In genomic region chr7:142357953-142358520, GRCh38 we compare ENCODE assay signal across 7 cellular contexts.
DNase-seq lines count a peak whose midpoint lies in the region; ATAC-seq and TF ChIP-seq lines count a peak whose summit lies in the region.

No MANE protein-coding gene starts in this region.

- no peak overlapping the region for H3K4me3 ChIP-seq in astrocyte of the cerebellum (ENCODE audit: low read depth, low read length)

- in situ Hi-C loops in astrocyte of the cerebellum (cut with HindIII; ENCODE audit: low sequenced_read_pairs), result no loop called here

- DNase-seq in EL (peak; percentile 75), NCI-H69 (lab: John Stamatoyannopoulos, UW) (peak; percentile 85), astrocyte of the cerebellum (ENCODE audit: low read depth) (peak; percentile 78), iPS-NIHi11 (ENCODE audit: low spot score) (peak; percentile 65)
- peak; percentile 26 for DNase-seq in stimulated activated naive CD8-positive, alpha-beta T cell treated with anti-CD3 and anti-CD28 coated beads, Interleukin-15, Interleukin-2, amounts not matched to agents 100 U/mL and 50 U/mL, for 24 hours

- TF ChIP-seq CTCF in astrocyte of the cerebellum (IDR thresholded peaks at IDR 0.05; ENCODE audit: low read depth, low read length, missing control alignments), result peak; percentile 89

- peak; percentile 88 for ATAC-seq in GM19372 (IDR thresholded peaks at IDR 0.05; ENCODE audit: low read depth, unreplicated experiment)
- ATAC-seq in HG03342 (IDR thresholded peaks at IDR 0.05; ENCODE audit: unreplicated experiment), result peak; percentile 95
- peak; percentile 78 for ATAC-seq in stimulated activated naive CD8-positive, alpha-beta T cell treated with anti-CD3 and anti-CD28 coated beads, Interleukin-15, Interleukin-2, amounts not matched to agents 100 U/mL and 50 U/mL, for 24 hours

Comparison
In these comparisons a context has a peak if more than half of its experiments do, and no peak if none do; other contexts are left out.
1. DNase-seq: peak in every context shown above with its lines; median percentile 85 in NCI-H69; 78 in astrocyte of the cerebellum; 75 in EL; 65 in iPS-NIHi11; 26 in stimulated activated naive CD8-positive, alpha-beta T cell treated with anti-CD3 and anti-CD28 coated beads, Interleukin-15, Interleukin-2, amounts not matched to agents 100 U/mL and 50 U/mL, for 24 hours.